Comparison of ENCODE assay signal across 9 cellular contexts in genomic region chr19:11356074-11356397, GRCh38.
DNase-seq lines count a peak whose midpoint lies in the region; ATAC-seq lines count a peak whose summit lies in the region.
"Had no signal": no experiment of that assay in that cellular context is flagged by ENCODE, and none has a peak within 500 bp of the region (broad histone marks: within the 10 kb centered on the region; RNA-seq: fewer than 3 reads in every experiment).

No MANE protein-coding gene starts in this region.

- peaks cover 7 to 15% of the 10 kb centered on the region in 2 donors for H3K36me3 ChIP-seq in stomach smooth muscle (ENCODE audit: control insufficient read depth in 2 of 2, insufficient read depth in 2 of 2, low read length in 2 of 2)

- peak overlapping the region; percentile 79 for H3K4me3 Mint-ChIP-seq in T-helper 1 cell treated with Interleukin-12 subunit alpha and Interleukin-12 subunit beta and Interleukin-4 antibody, amounts not matched to agents 30 μg/mL and 1 μg/mL, for 36 hours
- H3K4me3 Mint-ChIP-seq in activated naive CD8-positive, alpha-beta T cell treated with anti-CD3 and anti-CD28 coated beads, Interleukin-2, amount 50 U/mL, for 24 hours = peak overlapping the region; percentile 69

- peak overlapping the region; percentile 81 to 88 for H3K4me3 ChIP-seq in stomach smooth muscle (ENCODE audit: low read length in 2 of 2)

- H3K27ac ChIP-seq in layer of hippocampus (ENCODE audit: low read depth, low read length) (peak overlapping the region; percentile 1), stomach smooth muscle (ENCODE audit: low read length) (peak overlapping the region; percentile 62)

- H3K27me3 ChIP-seq in layer of hippocampus (ENCODE audit: control insufficient read depth, insufficient read depth, low read length) (no peaks in the 10 kb centered on the region), stomach smooth muscle (ENCODE audit: control insufficient read depth in 1 of 2, insufficient read depth in 2 of 2, low read length in 2 of 2) (no peaks in the 10 kb centered on the region)

- peak overlapping the region; percentile 66 for H3K27ac Mint-ChIP-seq in T-helper 1 cell treated with Interleukin-12 subunit alpha and Interleukin-12 subunit beta and Interleukin-4 antibody, amounts not matched to agents 30 μg/mL and 1 μg/mL, for 36 hours
- H3K27ac Mint-ChIP-seq in activated naive CD8-positive, alpha-beta T cell treated with anti-CD3 and anti-CD28 coated beads, Interleukin-2, amount 50 U/mL, for 24 hours = peak overlapping the region; percentile 51

- peaks cover 13% of the 10 kb centered on the region for H3K4me1 ChIP-seq in stomach smooth muscle (ENCODE audit: control insufficient read depth, insufficient read depth, low read length)

- no peaks in the 10 kb centered on the region for H3K9me3 ChIP-seq in stomach smooth muscle (ENCODE audit: control insufficient read depth in 2 of 2, low read length in 2 of 2)

- H3K4me1 Mint-ChIP-seq in T-helper 1 cell treated with Interleukin-12 subunit alpha and Interleukin-12 subunit beta and Interleukin-4 antibody, amounts not matched to agents 30 μg/mL and 1 μg/mL, for 36 hours (ENCODE audit: low read depth) = peaks cover 8% of the 10 kb centered on the region
- H3K4me1 Mint-ChIP-seq in activated naive CD8-positive, alpha-beta T cell treated with anti-CD3 and anti-CD28 coated beads, Interleukin-2, amount 50 U/mL, for 24 hours = peaks cover 7% of the 10 kb centered on the region

- DNase-seq in T-helper 1 cell (no peak), NCI-H748 treated with DMSO at 0.1 percent for 48 hours (lab: John Stamatoyannopoulos, UW) (no peak)
- no peak for DNase-seq in activated naive CD8-positive, alpha-beta T cell treated with anti-CD3 and anti-CD28 coated beads, Interleukin-2, amount 50 U/mL, for 24 hours
- DNase-seq in stimulated activated CD4-positive, alpha-beta T cell treated with anti-CD3 and anti-CD28 coated beads, Interleukin-4, amount 100 ng/mL, for 24 hours = no peak
- DNase-seq: NCI-H2029 treated with DMSO at 0.1 percent for 48 hours had no signal

- peak overlapping the region; percentile 66 to 80 for H3K9ac ChIP-seq in stomach smooth muscle (ENCODE audit: low read length in 2 of 2)

- H3K9me3 Mint-ChIP-seq in T-helper 1 cell treated with Interleukin-12 subunit alpha and Interleukin-12 subunit beta and Interleukin-4 antibody, amounts not matched to agents 30 μg/mL and 1 μg/mL, for 36 hours = no peaks in the 10 kb centered on the region
- H3K9me3 Mint-ChIP-seq in activated naive CD8-positive, alpha-beta T cell treated with anti-CD3 and anti-CD28 coated beads, Interleukin-2, amount 50 U/mL, for 24 hours = no peaks in the 10 kb centered on the region

- H3K36me3 Mint-ChIP-seq in T-helper 1 cell treated with Interleukin-12 subunit alpha and Interleukin-12 subunit beta and Interleukin-4 antibody, amounts not matched to agents 30 μg/mL and 1 μg/mL, for 36 hours (ENCODE audit: low read depth) = no peaks in the 10 kb centered on the region
- H3K36me3 Mint-ChIP-seq in activated naive CD8-positive, alpha-beta T cell treated with anti-CD3 and anti-CD28 coated beads, Interleukin-2, amount 50 U/mL, for 24 hours (ENCODE audit: low read depth) = no peaks in the 10 kb centered on the region

- ATAC-seq in activated naive CD8-positive, alpha-beta T cell treated with anti-CD3 and anti-CD28 coated beads, Interleukin-2, amount 50 U/mL, for 24 hours = no peak
- no peak for ATAC-seq in HG03095 (IDR thresholded peaks at IDR 0.05; ENCODE audit: unreplicated experiment)

- H3K27me3 Mint-ChIP-seq in T-helper 1 cell treated with Interleukin-12 subunit alpha and Interleukin-12 subunit beta and Interleukin-4 antibody, amounts not matched to agents 30 μg/mL and 1 μg/mL, for 36 hours (ENCODE audit: low read depth) = peaks cover 11% of the 10 kb centered on the region
- peaks cover 6% of the 10 kb centered on the region for H3K27me3 Mint-ChIP-seq in activated naive CD8-positive, alpha-beta T cell treated with anti-CD3 and anti-CD28 coated beads, Interleukin-2, amount 50 U/mL, for 24 hours
